In genomic region chr4:70714488-70714887, GRCh38 we compare ENCODE assay signal across 9 cellular contexts. TPM values are rescaled to one million over a fixed set of nuclear protein-coding genes. Genes with fewer than 3 reads are reported as not detected.
DNase-seq lines count a peak whose midpoint lies in the region; ATAC-seq and TF ChIP-seq lines count a peak whose summit lies in the region.
"Had no signal": no experiment of that assay in that cellular context is flagged by ENCODE, and none has a peak within 500 bp of the region (broad histone marks: within the 10 kb centered on the region; RNA-seq: fewer than 3 reads in every experiment).

No MANE protein-coding gene starts in this region.

- CTCF ChIA-PET in Calu3 (lab: Charles Lee) = no interaction called here

- peak overlapping the region; percentile 57 to 92 (median 60) for H3K27ac Mint-ChIP-seq in IgD-negative memory B cell
- H3K27ac Mint-ChIP-seq in stimulated activated naive CD8-positive, alpha-beta T cell treated with anti-CD3 and anti-CD28 coated beads, Interleukin-15, amount 100 ng/mL, for 72 hours = peak overlapping the region in 1 of 2 donors; percentile 6
- H3K27ac Mint-ChIP-seq in Calu3 (ENCODE audit: unreplicated experiment) = no peak overlapping the region
- H3K27ac Mint-ChIP-seq: T-cell had no signal

- H3K4me3 Mint-ChIP-seq in IgD-negative memory B cell (peak overlapping the region; percentile 24 to 90 (median 72)), Calu3 (ENCODE audit: low read depth, unreplicated experiment) (no peak overlapping the region)
- H3K4me3 Mint-ChIP-seq in stimulated activated naive CD8-positive, alpha-beta T cell treated with anti-CD3 and anti-CD28 coated beads, Interleukin-15, amount 100 ng/mL, for 72 hours = peak overlapping the region; percentile 5 to 28
- H3K4me3 Mint-ChIP-seq: T-cell had no signal

- no peaks in the 10 kb centered on the region for H3K9me3 Mint-ChIP-seq in IgD-negative memory B cell
- no peaks in the 10 kb centered on the region for H3K9me3 Mint-ChIP-seq in stimulated activated naive CD8-positive, alpha-beta T cell treated with anti-CD3 and anti-CD28 coated beads, Interleukin-15, amount 100 ng/mL, for 72 hours
- H3K9me3 Mint-ChIP-seq in Calu3 (ENCODE audit: low read depth, unreplicated experiment) = no peaks in the 10 kb centered on the region
- H3K9me3 Mint-ChIP-seq: T-cell had no signal

- intact Hi-C loops in Calu3 (cut with micrococcal nuclease; ENCODE audit: unreplicated experiment) = no loop called here

- BruUV-seq in Calu3 (replicated peaks; lab: Mats Ljungman, UMichigan) = no TSS peak

- peak; percentile 50 for ATAC-seq in GM19043 (IDR thresholded peaks at IDR 0.05; ENCODE audit: low read depth, unreplicated experiment)
- peak; percentile 55 for ATAC-seq in HG02798 (IDR thresholded peaks at IDR 0.05; ENCODE audit: poor library complexity, unreplicated experiment)
- ATAC-seq in stimulated activated naive CD8-positive, alpha-beta T cell treated with anti-CD3 and anti-CD28 coated beads, Interleukin-15, amount 100 ng/mL, for 72 hours = no peak

- H3K27me3 Mint-ChIP-seq in IgD-negative memory B cell = no peaks in the 10 kb centered on the region
- no peaks in the 10 kb centered on the region for H3K27me3 Mint-ChIP-seq in stimulated activated naive CD8-positive, alpha-beta T cell treated with anti-CD3 and anti-CD28 coated beads, Interleukin-15, amount 100 ng/mL, for 72 hours
- no peaks in the 10 kb centered on the region for H3K27me3 Mint-ChIP-seq in Calu3 (ENCODE audit: unreplicated experiment)
- H3K27me3 Mint-ChIP-seq: T-cell had no signal

- no peak for DNase-seq in stimulated activated naive CD8-positive, alpha-beta T cell treated with anti-CD3 and anti-CD28 coated beads, Interleukin-15, amount 100 ng/mL, for 72 hours
- no peak for DNase-seq in NCI-H345 treated with DMSO at 0.1 percent for 48 hours (lab: John Stamatoyannopoulos, UW; ENCODE audit: unreplicated experiment)
- no peak for DNase-seq in Calu3
- no peak for DNase-seq in T-helper 1 cell
- DNase-seq: cortex of kidney, T-cell had no signal

- H3K36me3 Mint-ChIP-seq in IgD-negative memory B cell (peaks cover 6% of the 10 kb centered on the region), Calu3 (ENCODE audit: insufficient read depth, unreplicated experiment) (no peaks in the 10 kb centered on the region)
- H3K36me3 Mint-ChIP-seq: T-cell had no signal

- H3K4me1 Mint-ChIP-seq in IgD-negative memory B cell = peaks cover 48 to 54% (median 54%) of the 10 kb centered on the region in 3 donors
- H3K4me1 Mint-ChIP-seq in stimulated activated naive CD8-positive, alpha-beta T cell treated with anti-CD3 and anti-CD28 coated beads, Interleukin-15, amount 100 ng/mL, for 72 hours = peaks cover 51% of the 10 kb centered on the region
- H3K4me1 Mint-ChIP-seq in Calu3 (ENCODE audit: low read depth, unreplicated experiment) = no peaks in the 10 kb centered on the region

- TF ChIP-seq CTCF in Calu3 (IDR thresholded peaks at IDR 0.05; ENCODE audit: unreplicated experiment) = no peak

RNA-seq across cellular contexts. Expression of gene RUFY3, which starts 7.3 kb away (rescaled TPM):
- 16.8 TPM for polyA plus RNA-seq in IgD-negative memory B cell
- total RNA-seq in Calu3 (2022) = 25.8 and 33.0 TPM in 2 replicates

RNA-seq across cellular contexts. Expression of gene UTP3, which starts 26.2 kb away (rescaled TPM):
- 15.9 TPM for polyA plus RNA-seq in IgD-negative memory B cell
- total RNA-seq in Calu3 (2022) = 22.2 and 24.2 TPM in 2 replicates

RNA-seq across cellular contexts. Expression of gene JCHAIN, which starts 48.2 kb away (rescaled TPM):
- 1,651 TPM for polyA plus RNA-seq in IgD-negative memory B cell
- total RNA-seq in Calu3 (2022) = not detected in 2 replicates
